ENCODE assay signal across 14 cellular contexts in the genomic region with DNA sequence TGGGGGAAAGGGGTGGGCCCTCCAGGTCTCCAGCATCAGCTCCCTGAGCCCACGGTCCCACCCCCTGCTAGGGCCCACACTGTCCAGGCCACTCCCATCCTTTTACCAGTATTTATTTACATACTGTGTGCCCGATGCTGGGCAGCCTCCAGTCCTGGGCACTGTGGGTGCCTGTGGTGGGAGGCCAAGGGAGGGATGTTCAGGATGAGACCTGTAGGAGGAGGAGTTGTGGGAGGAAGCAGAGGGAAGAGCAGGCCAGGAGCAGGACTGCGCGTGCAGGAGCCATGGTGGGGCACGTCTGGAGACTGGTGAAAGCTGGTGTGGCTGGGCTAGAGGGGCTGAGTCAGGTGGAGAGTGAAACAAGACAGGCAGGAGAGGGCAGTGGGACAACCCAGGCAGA.
DNase-seq lines count a peak whose midpoint lies in the region; ATAC-seq and TF ChIP-seq lines count a peak whose summit lies in the region.
"Had no signal": no experiment of that assay in that cellular context is flagged by ENCODE, and none has a peak within 500 bp of the region (broad histone marks: within the 10 kb centered on the region; RNA-seq: fewer than 3 reads in every experiment).

No MANE protein-coding gene starts in this region.

- no peaks in the 10 kb centered on the region for H4K20me1 ChIP-seq in H9 (ENCODE audit: control insufficient read depth, insufficient read depth, insufficient read length)
- H4K20me1 ChIP-seq: BLaER1 treated with 17β-estradiol and CSF1 and Interleukin-3, amounts not matched to agents 10 nM and 100 nM had no signal

- no peaks in the 10 kb centered on the region; a peak in 2 of 7 replicates for H3K36me3 Mint-ChIP-seq in H9 (ENCODE audit: insufficient read depth in 1 of 3, low read depth in 3 of 3)
- H3K36me3 Mint-ChIP-seq in stimulated activated memory B cell treated with anti-CD40 and anti-IgM and Interleukin-4, amounts not matched to agents 10 μg/mL and 1 μg/mL and 100 μg/mL, for 72 hours, result no peaks in the 10 kb centered on the region
- H3K36me3 Mint-ChIP-seq: CD4-positive, CD25-positive, alpha-beta regulatory T cell had no signal

- H3K9me3 ChIP-seq in H9 (ENCODE audit: control insufficient read depth, low read depth, low read length), result no peaks in the 10 kb centered on the region
- H3K9me3 ChIP-seq: BLaER1 treated with 17β-estradiol and CSF1 and Interleukin-3, amounts not matched to agents 10 nM and 100 nM had no signal

- H4K91ac ChIP-seq in H9 (ENCODE audit: insufficient read length, low read depth, low read length), result no peak overlapping the region

- H2BK5ac ChIP-seq in H9 (ENCODE audit: insufficient read length, low read length), result no peak overlapping the region

- ATAC-seq in foreskin keratinocyte (peak; percentile 16), HG02870 (IDR thresholded peaks at IDR 0.05; ENCODE audit: unreplicated experiment) (no peak)
- no peak for ATAC-seq in stimulated activated memory B cell treated with anti-CD40 and anti-IgM and Interleukin-4, amounts not matched to agents 10 μg/mL and 1 μg/mL and 100 μg/mL, for 72 hours

- H3K14ac ChIP-seq in H9 (ENCODE audit: insufficient read depth, low read length), result peak overlapping the region; percentile 52; the same call in 1 of the 2 replicates

- H2AK5ac ChIP-seq in H9 (ENCODE audit: insufficient read length, low read length), result no peak overlapping the region

- no peaks in the 10 kb centered on the region; the same call in 1 of the 2 replicates for H3K27me3 Mint-ChIP-seq in H9 (ENCODE audit: low read depth)
- H3K27me3 Mint-ChIP-seq in stimulated activated memory B cell treated with anti-CD40 and anti-IgM and Interleukin-4, amounts not matched to agents 10 μg/mL and 1 μg/mL and 100 μg/mL, for 72 hours, result no peaks in the 10 kb centered on the region
- H3K27me3 Mint-ChIP-seq: CD4-positive, CD25-positive, alpha-beta regulatory T cell had no signal

- H3K79me1 ChIP-seq in H9 (ENCODE audit: insufficient read depth, low read depth, low read length, poor library complexity, severe bottlenecking), result no peaks in the 10 kb centered on the region

- no CpG with 5 or more reads among the region's 5 CpGs for WGBS in H9 (ENCODE audit: extremely low coverage, insufficient read length, low lambda C conversion rate)

- no peak overlapping the region for H3K56ac ChIP-seq in H9 (ENCODE audit: insufficient read length, low read depth, low read length)

- no peak overlapping the region for H4K5ac ChIP-seq in H9 (ENCODE audit: insufficient read length, low read depth, low read length)

- H3K79me2 ChIP-seq in H9 (ENCODE audit: insufficient read depth, low read length), result no peaks in the 10 kb centered on the region

- peak overlapping the region; percentile 42 for H3K18ac ChIP-seq in H9 (ENCODE audit: insufficient read length, low read depth, low read length)

- H3K9me3 Mint-ChIP-seq in H9, result no peaks in the 10 kb centered on the region
- H3K9me3 Mint-ChIP-seq in stimulated activated memory B cell treated with anti-CD40 and anti-IgM and Interleukin-4, amounts not matched to agents 10 μg/mL and 1 μg/mL and 100 μg/mL, for 72 hours, result no peaks in the 10 kb centered on the region
- H3K9me3 Mint-ChIP-seq: HFFc6 had no signal

- H3T11ph ChIP-seq in H9 (ENCODE audit: low read length), result no peak overlapping the region

- no peak overlapping the region for H2BK120ac ChIP-seq in H9 (ENCODE audit: low read depth, low read length, poor library complexity, severe bottlenecking)

- H4K8ac ChIP-seq in H9 (replicated peaks; ENCODE audit: insufficient read length, low read depth, low read length), result no peak overlapping the region

- no peaks in the 10 kb centered on the region for H3K27me3 ChIP-seq in H9 (ENCODE audit: insufficient read depth, low read length)
- H3K27me3 ChIP-seq in foreskin keratinocyte, result peaks cover 3% of the 10 kb centered on the region
- H3K27me3 ChIP-seq: BLaER1 treated with 17β-estradiol and CSF1 and Interleukin-3, amounts not matched to agents 10 nM and 100 nM had no signal

- H3K27ac Mint-ChIP-seq in H9, result peak overlapping the region in 1 of 3 experiments; percentile 90; a peak in 1 of 7 replicates
- peak overlapping the region; percentile 67 for H3K27ac Mint-ChIP-seq in stimulated activated memory B cell treated with anti-CD40 and anti-IgM and Interleukin-4, amounts not matched to agents 10 μg/mL and 1 μg/mL and 100 μg/mL, for 72 hours
- H3K27ac Mint-ChIP-seq: CD4-positive, CD25-positive, alpha-beta regulatory T cell; HFFc6 had no signal

- no peak overlapping the region for H3K4ac ChIP-seq in H9 (ENCODE audit: low read depth, low read length)

- no peak overlapping the region for H3K27ac ChIP-seq in H9 (ENCODE audit: insufficient read length, low read depth, low read length)
- no peak overlapping the region for H3K27ac ChIP-seq in foreskin keratinocyte
- H3K27ac ChIP-seq: BLaER1 treated with 17β-estradiol and CSF1 and Interleukin-3, amounts not matched to agents 10 nM and 100 nM; GM23248; HL-60 had no signal

- H3K23ac ChIP-seq in H9 (ENCODE audit: insufficient read length, low read depth, low read length), result no peak overlapping the region

- no peak overlapping the region for H2BK12ac ChIP-seq in H9 (ENCODE audit: insufficient read length, low read depth, low read length)

- no peak overlapping the region for H3K4me2 ChIP-seq in H9 (ENCODE audit: insufficient read depth, insufficient read length, low read length)
- H3K4me2 ChIP-seq: BLaER1 treated with 17β-estradiol and CSF1 and Interleukin-3, amounts not matched to agents 10 nM and 100 nM had no signal

- no peak overlapping the region for H2BK15ac ChIP-seq in H9 (ENCODE audit: low read depth, low read length)

- no peak overlapping the region for H2BK20ac ChIP-seq in H9 (ENCODE audit: low read depth, low read length, poor library complexity, severe bottlenecking)

- H3K4me1 ChIP-seq in H9 (ENCODE audit: insufficient read depth, low read length) (peaks cover 3% of the 10 kb centered on the region; the same call in 1 of the 2 replicates), foreskin keratinocyte (no peaks in the 10 kb centered on the region)

- DNase-seq in H9 (no peak), NCI-H69 (lab: John Stamatoyannopoulos, UW) (peak; percentile 33), foreskin keratinocyte (no peak), NCI-H82 (lab: John Stamatoyannopoulos, UW) (no peak)
- DNase-seq in activated CD4-positive, alpha-beta T cell treated with anti-CD3 and anti-CD28 coated beads for 48 hours, result no peak
- DNase-seq: ACHN; CD4-positive, CD25-positive, alpha-beta regulatory T cell; DMS53; GM23248; HFFc6 had no signal

- peaks cover 49 to 50% of the 10 kb centered on the region in 2 experiments for H3K4me1 Mint-ChIP-seq in H9
- H3K4me1 Mint-ChIP-seq in stimulated activated memory B cell treated with anti-CD40 and anti-IgM and Interleukin-4, amounts not matched to agents 10 μg/mL and 1 μg/mL and 100 μg/mL, for 72 hours, result peaks cover 23% of the 10 kb centered on the region

- H3K23me2 ChIP-seq in H9 (ENCODE audit: insufficient read length, low read depth, low read length, poor library complexity, severe bottlenecking), result no peaks in the 10 kb centered on the region

- no peak overlapping the region for H3K9ac ChIP-seq in H9 (ENCODE audit: extremely low read depth, insufficient read length, low read length)
- H3K9ac ChIP-seq: BLaER1 treated with 17β-estradiol and CSF1 and Interleukin-3, amounts not matched to agents 10 nM and 100 nM; GM23248 had no signal

- H2AFZ ChIP-seq in H9 (ENCODE audit: low read length), result no peak overlapping the region
- H2AFZ ChIP-seq: GM23248 had no signal

- no peak for TF ChIP-seq CTCF in H9 (conservative IDR thresholded peaks at IDR 0.05)
- no peak for TF ChIP-seq CTCF in foreskin keratinocyte (conservative IDR thresholded peaks at IDR 0.05)

- peak overlapping the region in 1 of 2 experiments; percentile 28; a peak in 2 of 5 replicates for H3K4me3 Mint-ChIP-seq in H9
- no peak overlapping the region for H3K4me3 Mint-ChIP-seq in stimulated activated memory B cell treated with anti-CD40 and anti-IgM and Interleukin-4, amounts not matched to agents 10 μg/mL and 1 μg/mL and 100 μg/mL, for 72 hours
- H3K4me3 Mint-ChIP-seq: CD4-positive, CD25-positive, alpha-beta regulatory T cell; HFFc6 had no signal
